10 cellular contexts compared by ENCODE assay signal in genomic region chr4:65669981-65670330, GRCh38. TPM values are rescaled to one million over a fixed set of nuclear protein-coding genes. Genes with fewer than 3 reads are reported as not detected.
DNase-seq lines count a peak whose midpoint lies in the region; ATAC-seq and TF ChIP-seq lines count a peak whose summit lies in the region.
"Had no signal": no experiment of that assay in that cellular context is flagged by ENCODE, and none has a peak within 500 bp of the region (broad histone marks: within the 10 kb centered on the region; RNA-seq: fewer than 3 reads in every experiment).

No MANE protein-coding gene starts in this region.

- peak overlapping the region; percentile 37; the same call in 1 of the 2 replicates for H3K9ac ChIP-seq in ES-I3 (ENCODE audit: low read depth, low read length)

- DNase-seq in SJSA1 (ENCODE audit: low read depth in 1 of 2, low spot score in 2 of 2) (no peak), hepatocyte (ENCODE audit: low spot score) (no peak), retinal pigment epithelial cell (ENCODE audit: low read depth) (no peak), NCI-H1417 (lab: John Stamatoyannopoulos, UW) (no peak), NCI-H526 treated with DMSO at 0.1 percent for 48 hours (lab: John Stamatoyannopoulos, UW) (no peak)

- H3K4me3 ChIP-seq in SJSA1 (peak overlapping the region; percentile 25), hepatocyte (peak overlapping the region; percentile 63), retinal pigment epithelial cell (ENCODE audit: low read length) (peak overlapping the region; percentile 80)

- H3K36me3 ChIP-seq in ES-I3 (ENCODE audit: insufficient read depth, low read length), result no peaks in the 10 kb centered on the region
- H3K36me3 ChIP-seq in SJSA1, result no peaks in the 10 kb centered on the region
- H3K36me3 ChIP-seq in hepatocyte (replicated peaks; ENCODE audit: insufficient read depth, low read depth), result no peaks in the 10 kb centered on the region
- H3K36me3 ChIP-seq: neutrophil had no signal

- ATAC-seq in GM21515 (IDR thresholded peaks at IDR 0.05; ENCODE audit: unreplicated experiment), result no peak
- ATAC-seq in HG03025 (IDR thresholded peaks at IDR 0.05; ENCODE audit: low FRiP score, unreplicated experiment), result no peak

- H2AFZ ChIP-seq in hepatocyte, result peak overlapping the region; percentile 79

- no peak for TF ChIP-seq CTCF in hepatocyte (IDR thresholded peaks at IDR 0.05; ENCODE audit: poor library complexity)
- TF ChIP-seq CTCF in retinal pigment epithelial cell (conservative IDR thresholded peaks at IDR 0.05; ENCODE audit: low read depth, low read length), result no peak

- peaks cover 38% of the 10 kb centered on the region for H3K27me3 ChIP-seq in SJSA1 (replicated peaks)
- peaks cover 81% of the 10 kb centered on the region for H3K27me3 ChIP-seq in hepatocyte

- peaks cover 11% of the 10 kb centered on the region for H3K4me1 ChIP-seq in ES-I3 (ENCODE audit: insufficient read depth, low read length)
- H3K4me1 ChIP-seq in SJSA1 (replicated peaks), result peaks cover 10% of the 10 kb centered on the region
- H3K4me1 ChIP-seq in hepatocyte (ENCODE audit: insufficient read depth), result peaks cover 15% of the 10 kb centered on the region

- H3K9me2 ChIP-seq in hepatocyte (replicated peaks; ENCODE audit: insufficient read depth), result no peaks in the 10 kb centered on the region

- H3K27ac ChIP-seq in SJSA1, result no peak overlapping the region
- no peak overlapping the region for H3K27ac ChIP-seq in hepatocyte
- H3K27ac ChIP-seq: neutrophil had no signal

- H3K9me3 ChIP-seq in ES-I3 (ENCODE audit: control insufficient read depth, insufficient read depth, low read length) (no peaks in the 10 kb centered on the region), SJSA1 (replicated peaks) (no peaks in the 10 kb centered on the region), hepatocyte (ENCODE audit: low read depth) (no peaks in the 10 kb centered on the region)

- WGBS in hepatocyte (ENCODE audit: low lambda C conversion rate, missing lambda C conversion rate), result 3% methylated on average over 8 of the region's 8 CpGs

- H4K20me1 ChIP-seq in hepatocyte (ENCODE audit: insufficient read depth, poor library complexity, severe bottlenecking), result no peaks in the 10 kb centered on the region

- H3K4me2 ChIP-seq in hepatocyte, result peak overlapping the region; percentile 93

- H3K79me2 ChIP-seq in hepatocyte, result no peaks in the 10 kb centered on the region

RNA-seq across cellular contexts. Expression of gene EPHA5, which starts 0.3 kb away (rescaled TPM):
- total RNA-seq in SJSA1 (2014; rRNA removed; shearing (Covaris generic)), result 0.05 TPM in 1 of 2 replicates, not detected in the other
- 0.63 and 0.84 TPM in 2 replicates for total RNA-seq in hepatocyte
- polyA plus RNA-seq in hepatocyte, result 0.05 TPM in 1 of 2 replicates, not detected in the other
- total RNA-seq: dermis microvascular lymphatic vessel endothelial cell had no signal

Comparison
In these comparisons a context has a peak if more than half of its experiments do, and no peak if none do; other contexts are left out.
1. H3K4me3 ChIP-seq: peak in every context shown above with its lines; median percentile 80 in retinal pigment epithelial cell; 63 in hepatocyte; 25 in SJSA1.